In the genomic region with DNA sequence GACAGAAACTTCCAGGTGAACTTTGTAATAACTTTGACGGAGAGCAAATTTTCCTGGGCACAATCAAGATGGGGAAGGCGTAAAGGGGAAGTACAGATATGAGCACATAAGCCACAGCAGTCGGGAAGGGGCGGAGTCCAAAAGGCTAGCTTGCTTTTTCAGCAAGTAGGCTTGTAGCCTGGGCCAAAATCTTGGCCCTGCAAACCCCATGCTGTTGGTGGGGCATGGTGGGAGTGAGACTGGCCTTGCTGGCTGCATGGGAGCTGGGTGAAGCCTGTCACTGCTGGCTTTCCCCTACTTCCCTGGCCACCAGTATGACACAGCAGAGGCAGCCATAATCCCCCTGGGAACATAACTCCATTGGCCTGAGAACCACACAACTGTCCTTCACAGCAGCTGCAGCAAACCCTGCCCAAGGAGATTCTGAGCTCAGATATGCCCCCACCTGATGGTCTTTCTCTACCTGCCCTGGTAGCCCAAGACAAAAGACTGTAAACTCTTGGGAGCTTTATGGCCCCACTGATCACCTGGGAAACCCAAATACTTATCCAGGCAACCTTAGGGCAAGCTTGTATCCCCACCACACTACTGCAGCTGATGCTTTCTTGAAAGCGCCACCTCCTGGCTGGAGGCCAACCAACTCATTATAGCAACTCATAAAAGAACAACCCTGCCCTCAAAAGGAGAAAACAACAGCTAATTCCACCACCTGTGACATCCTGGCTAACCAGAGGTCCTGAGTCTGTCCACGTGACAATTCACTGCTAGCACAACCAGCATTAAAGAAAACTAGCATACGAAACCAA, we compare ENCODE assay signal across 1 cellular context.
TF ChIP-seq lines count a peak whose summit lies in the region.

No MANE protein-coding gene starts in this region.

TF ChIP-seq in GM12878, 131 proteins besides CTCF, POLR2A, EP300 and RAD21:
- TF ChIP-seq POLR2AphosphoS5 (IDR thresholded peaks at IDR 0.05; ENCODE audit: low read length) = peak; percentile 51; the same call in 1 of the 2 replicates
- no peak for TF ChIP-seq CHD1 (IDR thresholded peaks at IDR 0.05; ENCODE audit: low read depth, low read length)
- peak; percentile 55; the same call in 1 of the 2 replicates for TF ChIP-seq SPI1 (IDR thresholded peaks at IDR 0.05; ENCODE audit: borderline replicate concordance, insufficient read depth, low read depth, low read length)
- no peak for TF ChIP-seq NR2C2 (IDR thresholded peaks at IDR 0.05; ENCODE audit: borderline replicate concordance, control insufficient read depth, insufficient read length, low read depth)
- TF ChIP-seq HDGF (IDR thresholded peaks at IDR 0.05) = no peak
- no peak for TF ChIP-seq NFYA (IDR thresholded peaks at IDR 0.05; ENCODE audit: borderline replicate concordance, low read depth, low read length)
- peak; percentile 47; the same call in 1 of the 2 replicates for TF ChIP-seq DPF2 (IDR thresholded peaks at IDR 0.05)
- peak; percentile 20 for TF ChIP-seq RUNX3 (IDR thresholded peaks at IDR 0.05; ENCODE audit: low read length)
- TF ChIP-seq IKZF1 (conservative IDR thresholded peaks at IDR 0.05) = peak; percentile 62
- TF ChIP-seq, protein P1, sequence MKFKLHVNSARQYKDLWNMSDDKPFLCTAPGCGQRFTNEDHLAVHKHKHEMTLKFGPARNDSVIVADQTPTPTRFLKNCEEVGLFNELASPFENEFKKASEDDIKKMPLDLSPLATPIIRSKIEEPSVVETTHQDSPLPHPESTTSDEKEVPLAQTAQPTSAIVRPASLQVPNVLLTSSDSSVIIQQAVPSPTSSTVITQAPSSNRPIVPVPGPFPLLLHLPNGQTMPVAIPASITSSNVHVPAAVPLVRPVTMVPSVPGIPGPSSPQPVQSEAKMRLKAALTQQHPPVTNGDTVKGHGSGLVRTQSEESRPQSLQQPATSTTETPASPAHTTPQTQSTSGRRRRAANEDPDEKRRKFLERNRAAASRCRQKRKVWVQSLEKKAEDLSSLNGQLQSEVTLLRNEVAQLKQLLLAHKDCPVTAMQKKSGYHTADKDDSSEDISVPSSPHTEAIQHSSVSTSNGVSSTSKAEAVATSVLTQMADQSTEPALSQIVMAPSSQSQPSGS (IDR thresholded peaks at IDR 0.05; ENCODE audit: low read length) = 0 out of 2 replicates have a peak, but pooled peaks have one; percentile 19
- TF ChIP-seq CBX3 (IDR thresholded peaks at IDR 0.05; ENCODE audit: borderline replicate concordance, low read depth) = no peak
- peak; percentile 93 for TF ChIP-seq MEF2B (IDR thresholded peaks at IDR 0.05; ENCODE audit: partially characterized antibody, poor library complexity, severe bottlenecking)
- TF ChIP-seq YY1 (IDR thresholded peaks at IDR 0.05; ENCODE audit: low read depth, low read length) = peak; percentile 53; the same call in 1 of the 2 replicates
- no peak for TF ChIP-seq FOXK2 (IDR thresholded peaks at IDR 0.05)
- TF ChIP-seq, protein P2, sequence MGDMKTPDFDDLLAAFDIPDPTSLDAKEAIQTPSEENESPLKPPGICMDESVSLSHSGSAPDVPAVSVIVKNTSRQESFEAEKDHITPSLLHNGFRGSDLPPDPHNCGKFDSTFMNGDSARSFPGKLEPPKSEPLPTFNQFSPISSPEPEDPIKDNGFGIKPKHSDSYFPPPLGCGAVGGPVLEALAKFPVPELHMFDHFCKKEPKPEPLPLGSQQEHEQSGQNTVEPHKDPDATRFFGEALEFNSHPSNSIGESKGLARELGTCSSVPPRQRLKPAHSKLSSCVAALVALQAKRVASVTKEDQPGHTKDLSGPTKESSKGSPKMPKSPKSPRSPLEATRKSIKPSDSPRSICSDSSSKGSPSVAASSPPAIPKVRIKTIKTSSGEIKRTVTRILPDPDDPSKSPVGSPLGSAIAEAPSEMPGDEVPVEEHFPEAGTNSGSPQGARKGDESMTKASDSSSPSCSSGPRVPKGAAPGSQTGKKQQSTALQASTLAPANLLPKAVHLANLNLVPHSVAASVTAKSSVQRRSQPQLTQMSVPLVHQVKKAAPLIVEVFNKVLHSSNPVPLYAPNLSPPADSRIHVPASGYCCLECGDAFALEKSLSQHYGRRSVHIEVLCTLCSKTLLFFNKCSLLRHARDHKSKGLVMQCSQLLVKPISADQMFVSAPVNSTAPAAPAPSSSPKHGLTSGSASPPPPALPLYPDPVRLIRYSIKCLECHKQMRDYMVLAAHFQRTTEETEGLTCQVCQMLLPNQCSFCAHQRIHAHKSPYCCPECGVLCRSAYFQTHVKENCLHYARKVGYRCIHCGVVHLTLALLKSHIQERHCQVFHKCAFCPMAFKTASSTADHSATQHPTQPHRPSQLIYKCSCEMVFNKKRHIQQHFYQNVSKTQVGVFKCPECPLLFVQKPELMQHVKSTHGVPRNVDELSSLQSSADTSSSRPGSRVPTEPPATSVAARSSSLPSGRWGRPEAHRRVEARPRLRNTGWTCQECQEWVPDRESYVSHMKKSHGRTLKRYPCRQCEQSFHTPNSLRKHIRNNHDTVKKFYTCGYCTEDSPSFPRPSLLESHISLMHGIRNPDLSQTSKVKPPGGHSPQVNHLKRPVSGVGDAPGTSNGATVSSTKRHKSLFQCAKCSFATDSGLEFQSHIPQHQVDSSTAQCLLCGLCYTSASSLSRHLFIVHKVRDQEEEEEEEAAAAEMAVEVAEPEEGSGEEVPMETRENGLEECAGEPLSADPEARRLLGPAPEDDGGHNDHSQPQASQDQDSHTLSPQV (IDR thresholded peaks at IDR 0.05) = no peak
- no peak for TF ChIP-seq HDAC2 (IDR thresholded peaks at IDR 0.05)
- TF ChIP-seq, protein P3, sequence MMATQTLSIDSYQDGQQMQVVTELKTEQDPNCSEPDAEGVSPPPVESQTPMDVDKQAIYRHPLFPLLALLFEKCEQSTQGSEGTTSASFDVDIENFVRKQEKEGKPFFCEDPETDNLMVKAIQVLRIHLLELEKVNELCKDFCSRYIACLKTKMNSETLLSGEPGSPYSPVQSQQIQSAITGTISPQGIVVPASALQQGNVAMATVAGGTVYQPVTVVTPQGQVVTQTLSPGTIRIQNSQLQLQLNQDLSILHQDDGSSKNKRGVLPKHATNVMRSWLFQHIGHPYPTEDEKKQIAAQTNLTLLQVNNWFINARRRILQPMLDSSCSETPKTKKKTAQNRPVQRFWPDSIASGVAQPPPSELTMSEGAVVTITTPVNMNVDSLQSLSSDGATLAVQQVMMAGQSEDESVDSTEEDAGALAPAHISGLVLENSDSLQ (IDR thresholded peaks at IDR 0.05) = peak; percentile 37; the same call in 1 of the 2 replicates
- 0 out of 2 replicates have a peak, but pooled peaks have one; percentile 36 for TF ChIP-seq CBX5 (IDR thresholded peaks at IDR 0.05; ENCODE audit: low read depth)
- peak; percentile 73; the same call in 1 of the 2 replicates for TF ChIP-seq RAD51 (IDR thresholded peaks at IDR 0.05)
- peak; percentile 58 to 62; a peak in 3 of 4 replicates for TF ChIP-seq IKZF2 (IDR thresholded peaks at IDR 0.05)
- TF ChIP-seq, protein P4, sequence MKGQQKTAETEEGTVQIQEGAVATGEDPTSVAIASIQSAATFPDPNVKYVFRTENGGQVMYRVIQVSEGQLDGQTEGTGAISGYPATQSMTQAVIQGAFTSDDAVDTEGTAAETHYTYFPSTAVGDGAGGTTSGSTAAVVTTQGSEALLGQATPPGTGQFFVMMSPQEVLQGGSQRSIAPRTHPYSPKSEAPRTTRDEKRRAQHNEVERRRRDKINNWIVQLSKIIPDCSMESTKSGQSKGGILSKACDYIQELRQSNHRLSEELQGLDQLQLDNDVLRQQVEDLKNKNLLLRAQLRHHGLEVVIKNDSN (IDR thresholded peaks at IDR 0.05; ENCODE audit: borderline replicate concordance, extremely low read length, insufficient read depth, low read depth, low read length) = peak; percentile 5
- TF ChIP-seq ATF7 (IDR thresholded peaks at IDR 0.05; ENCODE audit: low read depth) = peak; percentile 22; the same call in 1 of the 2 replicates
- peak; percentile 45; the same call in 1 of the 2 replicates for TF ChIP-seq GATAD2B (conservative IDR thresholded peaks at IDR 0.05; ENCODE audit: low read depth)
- TF ChIP-seq PAX5 (IDR thresholded peaks at IDR 0.05; ENCODE audit: borderline replicate concordance, low read depth, low read length) = peak; percentile 29; the same call in 1 of the 2 replicates
- TF ChIP-seq BACH1 (IDR thresholded peaks at IDR 0.05; ENCODE audit: borderline replicate concordance) = 0 out of 2 replicates have a peak, but pooled peaks have one; percentile 30
